15 cellular contexts compared by ENCODE assay signal in genomic region chr16:21654881-21655280, GRCh38. TPM values are rescaled to one million over a fixed set of nuclear protein-coding genes. Genes with fewer than 3 reads are reported as not detected.
A peak's percentile ranks its signal among the peaks of the same experiment; 100 is the strongest.
DNase-seq lines count a peak whose midpoint lies in the region; ATAC-seq and TF ChIP-seq lines count a peak whose summit lies in the region.
"Had no signal": no experiment of that assay in that cellular context is flagged by ENCODE, and none has a peak within 500 bp of the region (broad histone marks: within the 10 kb centered on the region; RNA-seq: fewer than 3 reads in every experiment).

No MANE protein-coding gene starts in this region.

- peak overlapping the region; percentile 8 for H3K27ac Mint-ChIP-seq in activated B cell treated with CpG ODN at 0.5 μM for 24 hours
- peak overlapping the region; percentile 62 for H3K27ac Mint-ChIP-seq in stimulated activated memory B cell treated with anti-CD40 and anti-IgM and Interleukin-4, amounts not matched to agents 10 μg/mL and 1 μg/mL and 100 μg/mL, for 72 hours

- CTCF ChIA-PET in activated B cell treated with CpG ODN at 0.5 μM for 24 hours (lab: Charles Lee), result interaction anchor here (5.1 kb wide), 1 partner anchor 12 kb away, joined by 98 read pairs; no protein-coding TSS in a partner anchor

- H3K27me3 ChIP-seq in MG63, result no peaks in the 10 kb centered on the region
- H3K27me3 ChIP-seq: BE2C had no signal

- peaks cover 90% of the 10 kb centered on the region for H3K4me1 Mint-ChIP-seq in activated B cell treated with CpG ODN at 0.5 μM for 24 hours
- H3K4me1 Mint-ChIP-seq in stimulated activated memory B cell treated with anti-CD40 and anti-IgM and Interleukin-4, amounts not matched to agents 10 μg/mL and 1 μg/mL and 100 μg/mL, for 72 hours, result peaks cover 78% of the 10 kb centered on the region

- peaks cover 15% of the 10 kb centered on the region for H3K36me3 ChIP-seq in MG63

- H3K9me3 ChIP-seq in MG63, result no peaks in the 10 kb centered on the region
- H3K9me3 ChIP-seq: BE2C had no signal

- no peak overlapping the region for H3K4me3 Mint-ChIP-seq in activated B cell treated with CpG ODN at 0.5 μM for 24 hours
- H3K4me3 Mint-ChIP-seq in stimulated activated memory B cell treated with anti-CD40 and anti-IgM and Interleukin-4, amounts not matched to agents 10 μg/mL and 1 μg/mL and 100 μg/mL, for 72 hours, result no peak overlapping the region
- H3K4me3 Mint-ChIP-seq: CD8-positive, alpha-beta memory T cell; H9 had no signal

- POLR2A ChIA-PET in activated B cell treated with CpG ODN at 0.5 μM for 24 hours (lab: Charles Lee), result interaction anchor here (3.3 kb wide), 1 partner anchor 9 kb away, joined by 34 read pairs; no protein-coding TSS in a partner anchor

- TF ChIP-seq CTCF in activated B cell treated with CpG ODN at 0.5 μM for 24 hours (IDR thresholded peaks at IDR 0.05), result no peak

- H3K9me3 Mint-ChIP-seq in activated B cell treated with CpG ODN at 0.5 μM for 24 hours, result no peaks in the 10 kb centered on the region
- H3K9me3 Mint-ChIP-seq in stimulated activated memory B cell treated with anti-CD40 and anti-IgM and Interleukin-4, amounts not matched to agents 10 μg/mL and 1 μg/mL and 100 μg/mL, for 72 hours, result no peaks in the 10 kb centered on the region
- H3K9me3 Mint-ChIP-seq: CD8-positive, alpha-beta memory T cell; H9 had no signal

- H3K36me3 Mint-ChIP-seq in activated B cell treated with CpG ODN at 0.5 μM for 24 hours (ENCODE audit: low read depth), result peaks cover 16% of the 10 kb centered on the region
- H3K36me3 Mint-ChIP-seq in stimulated activated memory B cell treated with anti-CD40 and anti-IgM and Interleukin-4, amounts not matched to agents 10 μg/mL and 1 μg/mL and 100 μg/mL, for 72 hours, result peaks cover 16% of the 10 kb centered on the region

- no peaks in the 10 kb centered on the region for H3K27me3 Mint-ChIP-seq in activated B cell treated with CpG ODN at 0.5 μM for 24 hours
- no peaks in the 10 kb centered on the region for H3K27me3 Mint-ChIP-seq in stimulated activated memory B cell treated with anti-CD40 and anti-IgM and Interleukin-4, amounts not matched to agents 10 μg/mL and 1 μg/mL and 100 μg/mL, for 72 hours
- H3K27me3 Mint-ChIP-seq: CD8-positive, alpha-beta memory T cell had no signal

- intact Hi-C loops in activated B cell treated with CpG ODN at 0.5 μM for 24 hours (cut with micrococcal nuclease), result loop anchor here (5.0 kb wide), 2 partner anchors 297 to 537 kb away; partner anchors contain the start of gene UQCRC2

- peak; percentile 1 for DNase-seq in NCI-H1105 treated with DMSO at 0.1 percent for 48 hours (lab: John Stamatoyannopoulos, UW)
- DNase-seq in NCI-H1105 (lab: John Stamatoyannopoulos, UW), result no peak
- DNase-seq in activated B cell treated with CpG ODN at 0.5 μM for 24 hours, result no peak
- DNase-seq in MG63, result no peak
- no peak for DNase-seq in T-helper 1 cell
- DNase-seq: BE2C; CD8-positive, alpha-beta memory T cell; DMS79; H9; Kasumi-1; NCI-H1930 had no signal

- no peak overlapping the region for H3K4me3 ChIP-seq in MG63

- no peak for ATAC-seq in activated B cell treated with CpG ODN at 0.5 μM for 24 hours (ENCODE audit: low read depth)
- peak; percentile 80 for ATAC-seq in esophagus mucosa
- no peak for ATAC-seq in stimulated activated memory B cell treated with anti-CD40 and anti-IgM and Interleukin-4, amounts not matched to agents 10 μg/mL and 1 μg/mL and 100 μg/mL, for 72 hours
- no peak for ATAC-seq in HG03196 (IDR thresholded peaks at IDR 0.05; ENCODE audit: unreplicated experiment)

RNA-seq across cellular contexts. Expression of gene IGSF6, which starts 2.5 kb away (rescaled TPM):
- 0.29 and 0.46 TPM in 2 replicates for total RNA-seq in activated B cell treated with CpG ODN at 0.5 μM for 24 hours
- 0.76 TPM for total RNA-seq in esophagus mucosa
- total RNA-seq in MG63 (2014; rRNA removed; shearing (Covaris generic); ENCODE audit: low replicate concordance), result not detected in 2 replicates
- total RNA-seq: H9, HT-29 had no signal

RNA-seq across cellular contexts. Expression of gene OTOA, which starts 8.9 kb away (rescaled TPM):
- 0.42 and 0.60 TPM in 2 replicates for total RNA-seq in activated B cell treated with CpG ODN at 0.5 μM for 24 hours
- 0.04 TPM for total RNA-seq in esophagus mucosa
- not detected in 2 replicates for total RNA-seq in MG63 (2014; rRNA removed; shearing (Covaris generic); ENCODE audit: low replicate concordance)

RNA-seq across cellular contexts. Expression of gene METTL9, which starts 55.5 kb away (rescaled TPM):
- total RNA-seq in activated B cell treated with CpG ODN at 0.5 μM for 24 hours, result 53.3 and 59.2 TPM in 2 replicates
- total RNA-seq in esophagus mucosa, result 89.2 TPM
- 210 and 260 TPM in 2 replicates for total RNA-seq in MG63 (2014; rRNA removed; shearing (Covaris generic); ENCODE audit: low replicate concordance)
